In genomic region chr14:60355768-60356167, GRCh38 we compare ENCODE assay signal across 18 cellular contexts.
DNase-seq lines count a peak whose midpoint lies in the region; ATAC-seq and TF ChIP-seq lines count a peak whose summit lies in the region.
"Had no signal": no experiment of that assay in that cellular context is flagged by ENCODE, and none has a peak within 500 bp of the region (broad histone marks: within the 10 kb centered on the region; RNA-seq: fewer than 3 reads in every experiment).

No MANE protein-coding gene starts in this region.

- H3K4me3 ChIP-seq in SK-N-SH (ENCODE audit: low read depth in 2 of 2, low read length in 1 of 2) = no peak overlapping the region

- no peak overlapping the region for H3K9ac ChIP-seq in SK-N-SH

- H3K9me3 ChIP-seq in SK-N-SH = no peaks in the 10 kb centered on the region

- ATAC-seq in SK-N-SH treated with all-trans-retinoic acid at 6 μM for 48 hours = no peak
- ATAC-seq in GM18502 (IDR thresholded peaks at IDR 0.05; ENCODE audit: poor library complexity, unreplicated experiment) = no peak
- ATAC-seq in HG03175 (IDR thresholded peaks at IDR 0.05; ENCODE audit: unreplicated experiment) = no peak
- ATAC-seq: GM23338, HCT116 had no signal

- no peaks in the 10 kb centered on the region for H3K9me3 Mint-ChIP-seq in nephron progenitor cell
- H3K9me3 Mint-ChIP-seq: CD4-positive, alpha-beta memory T cell; GM23338; H9; HFFc6 had no signal

- no peak overlapping the region for H3K4me3 Mint-ChIP-seq in nephron progenitor cell
- H3K4me3 Mint-ChIP-seq: CD4-positive, alpha-beta memory T cell; HFFc6 had no signal

- CTCF ChIA-PET in SK-N-SH (lab: Yijun Ruan, JAX) = interaction anchor here (1.4 kb wide), 1 partner anchor 206 kb away, joined by 4 read pairs; no protein-coding TSS in a partner anchor
- CTCF ChIA-PET in HEK293T (lab: Yijun Ruan, JAX) = interaction anchor here (0.6 to 0.7 kb wide), 2 partner anchors 206 to 667 kb away, joined by 3 to 4 read pairs; no protein-coding TSS in a partner anchor

- H3K27me3 ChIP-seq in SK-N-SH (ENCODE audit: insufficient read depth) = no peaks in the 10 kb centered on the region

- no peak for TF ChIP-seq CTCF in SK-N-SH (IDR thresholded peaks at IDR 0.05)
- no peak for TF ChIP-seq CTCF in nephron progenitor cell (IDR thresholded peaks at IDR 0.05)

- H3K36me3 ChIP-seq in SK-N-SH (replicated peaks in 1 of 2; ENCODE audit: control insufficient read depth in 1 of 2, insufficient read depth in 2 of 2, low read length in 1 of 2) = no peaks in the 10 kb centered on the region

- peak overlapping the region in 1 of 2 experiments; percentile 95; a peak in 2 of 4 replicates for H3K27ac ChIP-seq in SK-N-SH (ENCODE audit: low read depth in 2 of 2, low read length in 1 of 2)

- no peaks in the 10 kb centered on the region for H3K9me2 ChIP-seq in SK-N-SH

- TF ChIP-seq EP300 in SK-N-SH (IDR thresholded peaks at IDR 0.05; ENCODE audit: borderline replicate concordance in 1 of 2, low read depth in 1 of 2, low read length in 1 of 2) = no peak

- no peaks in the 10 kb centered on the region for H4K20me1 ChIP-seq in SK-N-SH (ENCODE audit: insufficient read depth)

- TF ChIP-seq RAD21 in SK-N-SH (IDR thresholded peaks at IDR 0.05; ENCODE audit: low read length) = no peak

- peaks cover 11% of the 10 kb centered on the region for H3K4me1 Mint-ChIP-seq in nephron progenitor cell
- H3K4me1 Mint-ChIP-seq: CD4-positive, alpha-beta memory T cell had no signal

- peaks cover 0 to 16% of the 10 kb centered on the region in 2 experiments; a peak in 2 of 4 replicates for H3K4me1 ChIP-seq in SK-N-SH (ENCODE audit: control insufficient read depth in 1 of 2, insufficient read depth in 2 of 2, low read depth in 1 of 2, low read length in 1 of 2)

- H3K27ac Mint-ChIP-seq in nephron progenitor cell = peak overlapping the region; percentile 1
- H3K27ac Mint-ChIP-seq: CD4-positive, alpha-beta memory T cell; HFFc6 had no signal

- peaks cover 3% of the 10 kb centered on the region for H3K27me3 Mint-ChIP-seq in nephron progenitor cell (ENCODE audit: low read depth, poor library complexity)

- no peaks in the 10 kb centered on the region for H3F3A ChIP-seq in SK-N-SH (replicated peaks; ENCODE audit: insufficient read depth)

- H3K36me3 Mint-ChIP-seq in nephron progenitor cell (ENCODE audit: low read depth) = no peaks in the 10 kb centered on the region
- H3K36me3 Mint-ChIP-seq: CD4-positive, alpha-beta memory T cell had no signal

- no peak overlapping the region for H2AFZ ChIP-seq in SK-N-SH (ENCODE audit: low read depth)

- POLR2A ChIA-PET in SK-N-SH (lab: Yijun Ruan, JAX) = no interaction called here
- POLR2A ChIA-PET in HEK293T (lab: Yijun Ruan, JAX) = no interaction called here

- DNase-seq in SK-N-SH = no peak
- DNase-seq in NCI-H69 (lab: John Stamatoyannopoulos, UW) = peak; percentile 65
- peak; percentile 45 for DNase-seq in SK-N-DZ (ENCODE audit: low spot score)
- no peak for DNase-seq in nephron progenitor cell
- DNase-seq in HEK293T (ENCODE audit: extremely low spot score) = no peak
- DNase-seq: C1 segment of cervical spinal cord; Calu3; CD4-positive, alpha-beta memory T cell; COR-L47; DMS153; DND-41; H9; HFFc6 had no signal

- H3K79me2 ChIP-seq in SK-N-SH (ENCODE audit: insufficient read depth) = no peaks in the 10 kb centered on the region; the same call in 1 of the 2 replicates

- no peak overlapping the region for H3K4me2 ChIP-seq in SK-N-SH

TF ChIP-seq in SK-N-SH, 30 proteins besides CTCF, POLR2A, EP300 and RAD21:
- TF ChIP-seq GATA2 (CRISPR knock-in tag; IDR thresholded peaks at IDR 0.05) (peak; percentile 56; the same call in 1 of the 2 replicates), JUND (IDR thresholded peaks at IDR 0.05) (no peak)

TF ChIP-seq in SK-N-SH treated with all-trans-retinoic acid at 6 μM for 48 hours, 23 proteins besides CTCF, POLR2A, EP300 and RAD21 (continues in another document):
- TF ChIP-seq PATZ1 (CRISPR knock-in tag; IDR thresholded peaks at IDR 0.05; ENCODE audit: borderline replicate concordance) (no peak), RARB (CRISPR knock-in tag; IDR thresholded peaks at IDR 0.05) (no peak), POU6F1 (CRISPR knock-in tag; IDR thresholded peaks at IDR 0.05; ENCODE audit: borderline replicate concordance, low read depth) (no peak), CSDC2 (CRISPR knock-in tag; IDR thresholded peaks at IDR 0.05) (no peak), ZFP3 (CRISPR knock-in tag; IDR thresholded peaks at IDR 0.05) (no peak), ARNTL (CRISPR knock-in tag; IDR thresholded peaks at IDR 0.05; ENCODE audit: borderline replicate concordance, low read depth) (no peak)

TF ChIP-seq in HEK293T, 16 proteins besides CTCF, POLR2A, EP300 and RAD21:
- TF ChIP-seq HDGF (IDR thresholded peaks at IDR 0.05; ENCODE audit: borderline replicate concordance) (no peak), NFRKB (IDR thresholded peaks at IDR 0.05) (no peak), ARNT (IDR thresholded peaks at IDR 0.05) (no peak), ZNF384 (IDR thresholded peaks at IDR 0.05) (no peak), FOXA1 (IDR thresholded peaks at IDR 0.05) (no peak), TARDBP (IDR thresholded peaks at IDR 0.05) (no peak), BHLHE40 (IDR thresholded peaks at IDR 0.05; ENCODE audit: borderline replicate concordance) (no peak), FOXK2 (IDR thresholded peaks at IDR 0.05) (no peak)

Comparison
In these comparisons a context has a peak if more than half of its experiments do, and no peak if none do; other contexts are left out.
1. DNase-seq: peak in NCI-H69 (single experiment) and SK-N-DZ (single experiment); none in SK-N-SH (single experiment), nephron progenitor cell (single experiment) and HEK293T (single experiment).